36 cellular contexts compared by ENCODE assay signal in genomic region chr13:52118095-52118494, GRCh38. TPM values are rescaled to one million over a fixed set of nuclear protein-coding genes. Genes with fewer than 3 reads are reported as not detected.
"Had no signal": no experiment of that assay in that cellular context is flagged by ENCODE, and none has a peak within 500 bp of the region (broad histone marks: within the 10 kb centered on the region; RNA-seq: fewer than 3 reads in every experiment).

No MANE protein-coding gene starts in this region.

- H3K9me3 ChIP-seq: body of pancreas, breast epithelium had no signal

- H3K27ac ChIP-seq: body of pancreas, brain microvascular endothelial cell, breast epithelium, VCaP had no signal

- H3K27ac Mint-ChIP-seq: activated CD4-positive, alpha-beta memory T cell treated with anti-CD3 and anti-CD28 coated beads, Interleukin-2, amount 10 ng/mL, durations not matched to agents 7 days and 5 days; activated CD4-positive, alpha-beta T cell treated with anti-CD3 and anti-CD28 coated beads for 36 hours; activated CD4-positive, alpha-beta T cell treated with anti-CD3 and anti-CD28 coated beads, Interleukin-2, amount 10 ng/mL, durations not matched to agents 7 days and 5 days; activated CD8-positive, alpha-beta memory T cell treated with anti-CD3 and anti-CD28 coated beads, Interleukin-2, amount 10 ng/mL, durations not matched to agents 7 days and 5 days; activated CD8-positive, alpha-beta T cell treated with anti-CD3 and anti-CD28 coated beads, Interleukin-2, amount 10 ng/mL, durations not matched to agents 7 days and 5 days; activated naive CD4-positive, alpha-beta T cell treated with anti-CD3 and anti-CD28 coated beads, Interleukin-2, amount 10 ng/mL, durations not matched to agents 7 days and 5 days; activated naive CD8-positive, alpha-beta T cell; activated naive CD8-positive, alpha-beta T cell treated with anti-CD3 and anti-CD28 coated beads, Interleukin-2, amount 10 ng/mL, durations not matched to agents 7 days and 5 days; activated naive CD8-positive, alpha-beta T cell treated with anti-CD3 and anti-CD28 coated beads, Interleukin-2, amount 50 U/mL, for 24 hours; activated T-cell treated with anti-CD3 and anti-CD28 coated beads, Interleukin-2, amount 50 U/mL, for 24 hours; activated T-helper 2 cell treated with anti-CD3 and anti-CD28 coated beads, Interferon-gamma antibody, Interleukin-2, Interleukin-4, amounts not matched to agents 10 μg/mL and 5 μg/mL and 100 μg/mL, durations not matched to agents 14 hours and 24 hours and 36 hours; T-helper 1 cell treated with Interleukin-12 subunit alpha and Interleukin-12 subunit beta and Interleukin-4 antibody, amounts not matched to agents 30 μg/mL and 1 μg/mL, for 36 hours; T-helper 2 cell treated with Interferon-gamma antibody and Interleukin-4, amounts not matched to agents 5 μg/mL and 100 μg/mL, for 36 hours; WTC11 had no signal

- H3K9me3 Mint-ChIP-seq: activated CD4-positive, alpha-beta memory T cell treated with anti-CD3 and anti-CD28 coated beads, Interleukin-2, amount 10 ng/mL, durations not matched to agents 7 days and 5 days; activated CD4-positive, alpha-beta T cell treated with anti-CD3 and anti-CD28 coated beads, Interleukin-2, amount 10 ng/mL, durations not matched to agents 7 days and 5 days; activated naive CD4-positive, alpha-beta T cell treated with anti-CD3 and anti-CD28 coated beads, Interleukin-2, amount 10 ng/mL, durations not matched to agents 7 days and 5 days; activated naive CD4-positive, alpha-beta T cell treated with anti-CD3 and anti-CD28 coated beads, Interleukin-2, amount 50 U/mL, for 24 hours; activated naive CD8-positive, alpha-beta T cell treated with anti-CD3 and anti-CD28 coated beads, Interleukin-2, amount 10 ng/mL, durations not matched to agents 7 days and 5 days; activated naive CD8-positive, alpha-beta T cell treated with anti-CD3 and anti-CD28 coated beads, Interleukin-2, amount 50 U/mL, for 24 hours; activated T-cell treated with anti-CD3 and anti-CD28 coated beads, Interleukin-2, amount 50 U/mL, for 24 hours; activated T-helper 2 cell treated with anti-CD3 and anti-CD28 coated beads, Interferon-gamma antibody, Interleukin-2, Interleukin-4, amounts not matched to agents 10 μg/mL and 5 μg/mL and 100 μg/mL, durations not matched to agents 14 hours and 24 hours and 36 hours; T-helper 1 cell treated with Interleukin-12 subunit alpha and Interleukin-12 subunit beta and Interleukin-4 antibody, amounts not matched to agents 30 μg/mL and 1 μg/mL, for 36 hours; T-helper 2 cell treated with Interferon-gamma antibody and Interleukin-4, amounts not matched to agents 5 μg/mL and 100 μg/mL, for 36 hours; WTC11 had no signal

- H3K4me1 ChIP-seq: body of pancreas, breast epithelium had no signal

- DNase-seq: activated CD4-positive, alpha-beta memory T cell treated with anti-CD3 and anti-CD28 coated beads, Interleukin-2, amount 10 ng/mL, durations not matched to agents 7 days and 5 days; activated CD4-positive, alpha-beta T cell treated with anti-CD3 and anti-CD28 coated beads for 1 hour; activated CD4-positive, alpha-beta T cell treated with anti-CD3 and anti-CD28 coated beads for 36 hours; activated CD4-positive, alpha-beta T cell treated with anti-CD3 and anti-CD28 coated beads, Interleukin-2, amount 10 ng/mL, durations not matched to agents 7 days and 5 days; activated CD4-positive, alpha-beta T cell treated with anti-CD3 and anti-CD28 coated beads, Interleukin-2, amount 50 U/mL, for 48 hours; activated CD4-positive, CD25-positive, alpha-beta regulatory T cell; activated CD8-positive, alpha-beta memory T cell treated with anti-CD3 and anti-CD28 coated beads for 24 hours; activated CD8-positive, alpha-beta memory T cell treated with anti-CD3 and anti-CD28 coated beads, Interleukin-2, amount 10 ng/mL, durations not matched to agents 7 days and 5 days; activated CD8-positive, alpha-beta memory T cell treated with anti-CD3 and anti-CD28 coated beads, Interleukin-2, amount 50 U/mL, for 48 hours; activated CD8-positive, alpha-beta T cell treated with anti-CD3 and anti-CD28 coated beads, Interleukin-2, amount 10 ng/mL, durations not matched to agents 7 days and 5 days; activated effector memory CD4-positive, alpha-beta T cell treated with Interleukin-2 at 50 U/mL for 16 hours; activated gamma-delta T cell; activated naive CD4-positive, alpha-beta T cell treated with anti-CD3 and anti-CD28 coated beads, Interleukin-2, amount 10 ng/mL, durations not matched to agents 7 days and 5 days; activated naive CD4-positive, alpha-beta T cell treated with Interleukin-2 at 50 U/mL for 16 hours; activated naive CD8-positive, alpha-beta T cell treated with anti-CD3 and anti-CD28 coated beads, Interleukin-2, amount 10 ng/mL, durations not matched to agents 7 days and 5 days; activated naive CD8-positive, alpha-beta T cell treated with anti-CD3 and anti-CD28 coated beads, Interleukin-2, amount 50 U/mL, for 24 hours; activated T-cell treated with anti-CD3 and anti-CD28 coated beads, Interleukin-2, amount 50 U/mL, for 24 hours; activated T-cell treated with anti-CD3 and anti-CD28 coated beads, Interleukin-2, amount 50 U/mL, for 48 hours; aorta; body of pancreas; brain microvascular endothelial cell; central memory CD4-positive, alpha-beta T cell; T-helper 1 cell; T-helper 2 cell; T-helper 9 cell had no signal

- H3K36me3 Mint-ChIP-seq: activated CD8-positive, alpha-beta memory T cell treated with anti-CD3 and anti-CD28 coated beads, Interleukin-2, amount 10 ng/mL, durations not matched to agents 7 days and 5 days; activated naive CD4-positive, alpha-beta T cell treated with anti-CD3 and anti-CD28 coated beads, Interleukin-2, amount 10 ng/mL, durations not matched to agents 7 days and 5 days; activated naive CD4-positive, alpha-beta T cell treated with anti-CD3 and anti-CD28 coated beads, Interleukin-2, amount 50 U/mL, for 24 hours; activated naive CD8-positive, alpha-beta T cell treated with anti-CD3 and anti-CD28 coated beads, Interleukin-2, amount 10 ng/mL, durations not matched to agents 7 days and 5 days; WTC11 had no signal

- ATAC-seq: activated CD4-positive, alpha-beta T cell treated with anti-CD3 and anti-CD28 coated beads for 36 hours; activated CD4-positive, CD25-positive, alpha-beta regulatory T cell treated with anti-CD3 and anti-CD28 coated beads, Interleukin-2, amount 50 U/mL, for 24 hours; activated CD8-positive, alpha-beta memory T cell treated with anti-CD3 and anti-CD28 coated beads, Interleukin-2, amount 10 ng/mL, durations not matched to agents 7 days and 5 days; activated CD8-positive, alpha-beta T cell treated with anti-CD3 and anti-CD28 coated beads, Interleukin-2, amount 10 ng/mL, durations not matched to agents 7 days and 5 days; activated naive CD8-positive, alpha-beta T cell treated with anti-CD3 and anti-CD28 coated beads, Interleukin-2, amount 50 U/mL, for 24 hours; body of pancreas had no signal

- H3K4me1 Mint-ChIP-seq: activated CD4-positive, alpha-beta memory T cell treated with anti-CD3 and anti-CD28 coated beads, Interleukin-2, amount 10 ng/mL, durations not matched to agents 7 days and 5 days; activated CD4-positive, alpha-beta T cell treated with anti-CD3 and anti-CD28 coated beads for 36 hours; activated CD4-positive, alpha-beta T cell treated with anti-CD3 and anti-CD28 coated beads, Interleukin-2, amount 10 ng/mL, durations not matched to agents 7 days and 5 days; activated CD8-positive, alpha-beta memory T cell treated with anti-CD3 and anti-CD28 coated beads, Interleukin-2, amount 10 ng/mL, durations not matched to agents 7 days and 5 days; activated naive CD4-positive, alpha-beta T cell treated with anti-CD3 and anti-CD28 coated beads, Interleukin-2, amount 10 ng/mL, durations not matched to agents 7 days and 5 days; activated naive CD4-positive, alpha-beta T cell treated with anti-CD3 and anti-CD28 coated beads, Interleukin-2, amount 50 U/mL, for 24 hours; activated naive CD8-positive, alpha-beta T cell treated with anti-CD3 and anti-CD28 coated beads, Interleukin-2, amount 10 ng/mL, durations not matched to agents 7 days and 5 days; activated naive CD8-positive, alpha-beta T cell treated with anti-CD3 and anti-CD28 coated beads, Interleukin-2, amount 50 U/mL, for 24 hours had no signal

- H3K27me3 ChIP-seq: body of pancreas, brain microvascular endothelial cell, breast epithelium had no signal

- H3K4me3 Mint-ChIP-seq: activated CD4-positive, alpha-beta memory T cell treated with anti-CD3 and anti-CD28 coated beads, Interleukin-2, amount 10 ng/mL, durations not matched to agents 7 days and 5 days; activated CD4-positive, alpha-beta T cell treated with anti-CD3 and anti-CD28 coated beads for 36 hours; activated CD4-positive, alpha-beta T cell treated with anti-CD3 and anti-CD28 coated beads, Interleukin-2, amount 10 ng/mL, durations not matched to agents 7 days and 5 days; activated CD8-positive, alpha-beta memory T cell treated with anti-CD3 and anti-CD28 coated beads, Interleukin-2, amount 10 ng/mL, durations not matched to agents 7 days and 5 days; activated CD8-positive, alpha-beta T cell treated with anti-CD3 and anti-CD28 coated beads, Interleukin-2, amount 10 ng/mL, durations not matched to agents 7 days and 5 days; activated naive CD4-positive, alpha-beta T cell treated with anti-CD3 and anti-CD28 coated beads, Interleukin-2, amount 10 ng/mL, durations not matched to agents 7 days and 5 days; activated naive CD4-positive, alpha-beta T cell treated with anti-CD3 and anti-CD28 coated beads, Interleukin-2, amount 50 U/mL, for 24 hours; activated naive CD8-positive, alpha-beta T cell; activated naive CD8-positive, alpha-beta T cell treated with anti-CD3 and anti-CD28 coated beads, Interleukin-2, amount 10 ng/mL, durations not matched to agents 7 days and 5 days; activated naive CD8-positive, alpha-beta T cell treated with anti-CD3 and anti-CD28 coated beads, Interleukin-2, amount 50 U/mL, for 24 hours; activated T-cell treated with anti-CD3 and anti-CD28 coated beads, Interleukin-2, amount 50 U/mL, for 24 hours; T-helper 1 cell treated with Interleukin-12 subunit alpha and Interleukin-12 subunit beta and Interleukin-4 antibody, amounts not matched to agents 30 μg/mL and 1 μg/mL, for 36 hours; T-helper 2 cell treated with Interferon-gamma antibody and Interleukin-4, amounts not matched to agents 5 μg/mL and 100 μg/mL, for 36 hours; WTC11 had no signal

- H3K4me3 ChIP-seq: body of pancreas, breast epithelium had no signal

- H3K36me3 ChIP-seq: brain microvascular endothelial cell, breast epithelium had no signal

- FAIRE-seq: astrocyte, TTC549 had no signal

RNA-seq across cellular contexts. Expression of gene NEK5, which starts 10.8 kb away (rescaled TPM):
- total RNA-seq: activated CD4-positive, alpha-beta memory T cell treated with anti-CD3 and anti-CD28 coated beads, Interleukin-2, amount 10 ng/mL, durations not matched to agents 7 days and 5 days; activated CD4-positive, alpha-beta T cell treated with anti-CD3 and anti-CD28 coated beads, Interleukin-2, amount 10 ng/mL, durations not matched to agents 7 days and 5 days; activated CD8-positive, alpha-beta memory T cell treated with anti-CD3 and anti-CD28 coated beads, Interleukin-2, amount 10 ng/mL, durations not matched to agents 7 days and 5 days; activated CD8-positive, alpha-beta T cell treated with anti-CD3 and anti-CD28 coated beads, Interleukin-2, amount 10 ng/mL, durations not matched to agents 7 days and 5 days; activated naive CD8-positive, alpha-beta T cell treated with anti-CD3 and anti-CD28 coated beads, Interleukin-2, amount 10 ng/mL, durations not matched to agents 7 days and 5 days; activated T-helper 2 cell treated with anti-CD3 and anti-CD28 coated beads, Interferon-gamma antibody, Interleukin-2, Interleukin-4, amounts not matched to agents 10 μg/mL and 5 μg/mL and 100 μg/mL, durations not matched to agents 14 hours and 24 hours and 36 hours had no signal
